In the genomic region with DNA sequence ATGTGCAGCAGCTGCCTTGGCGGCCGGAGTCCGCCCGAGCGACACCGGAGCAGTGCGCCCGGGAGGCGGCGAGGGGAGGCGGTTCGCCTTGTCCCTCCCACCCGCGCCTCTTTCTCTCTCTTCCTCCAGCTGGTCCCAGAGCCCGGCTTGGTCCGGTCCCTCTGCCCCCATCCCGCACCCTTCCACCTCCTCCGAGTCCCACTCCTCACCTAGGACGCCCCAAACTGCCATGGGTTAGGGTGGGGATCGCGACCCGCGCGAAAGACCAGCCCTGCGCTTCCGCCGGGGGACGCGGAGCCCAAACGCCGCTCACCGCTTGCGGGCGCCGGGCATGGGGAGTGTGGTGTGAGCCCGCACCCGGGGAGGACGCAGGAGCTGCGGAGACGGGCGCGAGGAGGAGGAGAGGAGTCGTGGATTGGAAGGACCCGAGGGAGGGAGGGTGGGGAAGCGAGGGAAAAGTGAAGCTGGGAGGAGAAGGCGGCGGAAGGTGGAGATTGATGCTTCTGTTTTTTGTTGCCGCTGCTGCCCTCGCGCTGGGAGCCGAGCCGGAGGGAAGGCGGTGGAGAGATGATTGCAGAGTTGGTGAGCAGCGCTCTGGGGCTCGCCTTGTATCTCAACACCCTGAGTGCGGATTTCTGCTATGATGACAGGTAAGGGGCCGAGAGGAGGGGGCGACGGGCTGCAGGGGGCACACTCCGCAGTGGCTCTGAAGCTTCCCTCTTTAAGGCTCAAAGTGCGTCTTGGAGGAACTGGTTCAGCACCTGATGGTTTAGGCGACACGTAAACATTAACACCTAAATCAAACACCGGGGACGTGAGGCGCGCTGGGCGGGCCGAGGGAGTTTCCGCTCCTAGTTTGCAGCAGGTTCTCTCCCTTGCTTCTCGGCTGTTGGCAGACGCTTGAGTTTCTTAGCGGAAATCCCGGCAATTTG, we compare ENCODE assay signal across 8 cellular contexts. TPM values are rescaled to one million over a fixed set of nuclear protein-coding genes. Genes with fewer than 3 reads are reported as not detected.
DNase-seq lines count a peak whose midpoint lies in the region; ATAC-seq lines count a peak whose summit lies in the region.

No MANE protein-coding gene starts in this region.

- no peak overlapping the region for H3K9ac ChIP-seq in SK-N-MC (ENCODE audit: insufficient read length)

- peaks cover 14% of the 10 kb centered on the region for H3K27me3 Mint-ChIP-seq in activated naive CD8-positive, alpha-beta T cell treated with anti-CD3 and anti-CD28 coated beads, Interleukin-2, amount 10 ng/mL, durations not matched to agents 7 days and 5 days

- no peaks in the 10 kb centered on the region for H3K36me3 ChIP-seq in SK-N-MC (ENCODE audit: insufficient read depth, low read length)
- H3K36me3 ChIP-seq in aorta (ENCODE audit: control insufficient read depth in 1 of 2, insufficient read depth in 2 of 2, low read length in 1 of 2) = no peaks in the 10 kb centered on the region

- no peaks in the 10 kb centered on the region for H3K27me3 ChIP-seq in aorta (ENCODE audit: control insufficient read depth in 1 of 2, insufficient read depth in 2 of 2, low read length in 1 of 2)

- ATAC-seq in GM21717 (IDR thresholded peaks at IDR 0.05; ENCODE audit: unreplicated experiment) (peak; percentile 49), left ventricle myocardium superior (peak; percentile 66), aorta (ENCODE audit: low FRiP score) (peak; percentile 83)
- peak; percentile 57 for ATAC-seq in activated naive CD8-positive, alpha-beta T cell treated with anti-CD3 and anti-CD28 coated beads, Interleukin-2, amount 10 ng/mL, durations not matched to agents 7 days and 5 days (ENCODE audit: low read depth)

- no peaks in the 10 kb centered on the region for H3K9me3 ChIP-seq in SK-N-MC (ENCODE audit: low read depth, low read length)
- H3K9me3 ChIP-seq in aorta (ENCODE audit: control insufficient read depth, low read length) = no peaks in the 10 kb centered on the region

- H3K27ac ChIP-seq in SK-N-MC (no peak overlapping the region), aorta (ENCODE audit: low read depth in 1 of 2, low read length in 2 of 2) (peak overlapping the region in 1 of 2 donors; percentile 53)

- no peaks in the 10 kb centered on the region for H3K9me3 Mint-ChIP-seq in activated naive CD8-positive, alpha-beta T cell treated with anti-CD3 and anti-CD28 coated beads, Interleukin-2, amount 10 ng/mL, durations not matched to agents 7 days and 5 days

- no peaks in the 10 kb centered on the region for H3K4me1 ChIP-seq in aorta (ENCODE audit: control insufficient read depth in 1 of 2, insufficient read depth in 2 of 2, low read length in 2 of 2)

- POLR2A ChIA-PET in activated naive CD8-positive, alpha-beta T cell treated with anti-CD3 and anti-CD28 coated beads, Interleukin-2, amount 10 ng/mL, durations not matched to agents 7 days and 5 days (lab: Charles Lee) = interaction anchor here (1.0 kb wide), 1 partner anchor 329 kb away, joined by 5 read pairs; a partner anchor contains a TSS

- no peaks in the 10 kb centered on the region for H3K36me3 Mint-ChIP-seq in activated naive CD8-positive, alpha-beta T cell treated with anti-CD3 and anti-CD28 coated beads, Interleukin-2, amount 10 ng/mL, durations not matched to agents 7 days and 5 days

- H3K27ac Mint-ChIP-seq in activated naive CD8-positive, alpha-beta T cell treated with anti-CD3 and anti-CD28 coated beads, Interleukin-2, amount 10 ng/mL, durations not matched to agents 7 days and 5 days = peak overlapping the region; percentile 88

- H3K4me3 ChIP-seq in Jurkat, Clone E6-1 (ENCODE audit: low read length) = peak overlapping the region; percentile 82
- peak overlapping the region; percentile 86 for H3K4me3 ChIP-seq in SK-N-MC
- peak overlapping the region; percentile 64 to 82 for H3K4me3 ChIP-seq in aorta (ENCODE audit: low read length in 2 of 2)

- peaks cover 17% of the 10 kb centered on the region for H3K4me1 Mint-ChIP-seq in activated naive CD8-positive, alpha-beta T cell treated with anti-CD3 and anti-CD28 coated beads, Interleukin-2, amount 10 ng/mL, durations not matched to agents 7 days and 5 days

- WGBS in aorta, 2 donors = 0 to 1% methylated on average over 55 to 74 of the region's 74 CpGs

- peak; percentile 34 for DNase-seq in EH (ENCODE audit: low read depth)
- DNase-seq in Jurkat, Clone E6-1 (ENCODE audit: low read depth, low spot score) = peak; percentile 30
- DNase-seq in SK-N-MC (ENCODE audit: low read depth, low spot score) = no peak
- peak; percentile 64 for DNase-seq in activated naive CD8-positive, alpha-beta T cell treated with anti-CD3 and anti-CD28 coated beads, Interleukin-2, amount 10 ng/mL, durations not matched to agents 7 days and 5 days
- DNase-seq in left ventricle myocardium superior = peak; percentile 53
- peak; percentile 49 for DNase-seq in renal cortical epithelial cell (ENCODE audit: low read depth)
- DNase-seq in aorta = peak; percentile 50 to 74

- H3K4me3 Mint-ChIP-seq in activated naive CD8-positive, alpha-beta T cell treated with anti-CD3 and anti-CD28 coated beads, Interleukin-2, amount 10 ng/mL, durations not matched to agents 7 days and 5 days = peak overlapping the region; percentile 93

- intact Hi-C loops in left ventricle myocardium superior (cut with micrococcal nuclease) = loop anchor here (10.0 kb wide), 1 partner anchor 1138 kb away; no protein-coding TSS in a partner anchor
- intact Hi-C loops in aorta (cut with DNase I) = no loop called here

RNA-seq across cellular contexts. Expression of a gene that starts 0.6 kb away (rescaled TPM):
- polyA plus RNA-seq in Jurkat, Clone E6-1 (2012; ENCODE audit: insufficient read depth, insufficient read length) = 3.4 TPM
- 1 to 10 TPM; 3.3 to 4.1 TPM for total RNA-seq in activated naive CD8-positive, alpha-beta T cell treated with anti-CD3 and anti-CD28 coated beads, Interleukin-2, amount 10 ng/mL, durations not matched to agents 7 days and 5 days
- total RNA-seq in left ventricle myocardium superior (4.7 TPM), renal cortical epithelial cell (4.7 and 11.1 TPM in 2 replicates), aorta (10 to 100 TPM in 1 of 2 donors, 1 to 10 TPM in 1; 5.7 to 10.9 TPM)
- 1 to 10 TPM in 1 of 2 donors, under 1 TPM in 1; 0.50 to 1.6 TPM for polyA plus RNA-seq in aorta
